In genomic region chrX:15678339-15678738, GRCh38 we compare ENCODE assay signal across 25 cellular contexts. TPM values are rescaled to one million over a fixed set of nuclear protein-coding genes. Genes with fewer than 3 reads are reported as not detected.
A peak's percentile ranks its signal among the peaks of the same experiment; 100 is the strongest.
DNase-seq lines count a peak whose midpoint lies in the region; ATAC-seq and TF ChIP-seq lines count a peak whose summit lies in the region.
"Had no signal": no experiment of that assay in that cellular context is flagged by ENCODE, and none has a peak within 500 bp of the region (broad histone marks: within the 10 kb centered on the region; RNA-seq: fewer than 3 reads in every experiment).

No MANE protein-coding gene starts in this region.

- H3K9me3 ChIP-seq in HEK293 (ENCODE audit: control insufficient read depth, insufficient read depth, low read depth, low read length) (no peaks in the 10 kb centered on the region), endodermal cell (ENCODE audit: control insufficient read depth, low read length) (no peaks in the 10 kb centered on the region)
- H3K9me3 ChIP-seq: SJSA1 had no signal

- H3K27ac ChIP-seq in HEK293 (ENCODE audit: extremely low read depth, low read depth, low read length) (no peak overlapping the region), endodermal cell (ENCODE audit: low read depth, low read length) (no peak overlapping the region)
- H3K27ac ChIP-seq: HL-60, SJSA1 had no signal

- H3K27me3 ChIP-seq in endodermal cell (ENCODE audit: control insufficient read depth, insufficient read depth, low read length, poor library complexity, severe bottlenecking): no peaks in the 10 kb centered on the region
- H3K27me3 ChIP-seq: SJSA1 had no signal

- CTCF ChIA-PET in HEK293 (lab: Yijun Ruan, JAX): no interaction called here

- POLR2A ChIA-PET in HEK293 (lab: Yijun Ruan, JAX): interaction anchor here (1.4 kb wide), 1 partner anchor 60 kb away, joined by 4 read pairs; the partner anchor contains the start of gene CA5B

- no peak overlapping the region for H3K4me3 Mint-ChIP-seq in activated naive CD8-positive, alpha-beta T cell
- H3K4me3 Mint-ChIP-seq in activated naive CD8-positive, alpha-beta T cell treated with anti-CD3 and anti-CD28 coated beads for 36 hours: no peak overlapping the region
- no peak overlapping the region for H3K4me3 Mint-ChIP-seq in endodermal cell
- H3K4me3 Mint-ChIP-seq in neural crest cell: peak overlapping the region; percentile 35

- H3K36me3 Mint-ChIP-seq in activated naive CD8-positive, alpha-beta T cell: no peaks in the 10 kb centered on the region
- peaks cover 7% of the 10 kb centered on the region for H3K36me3 Mint-ChIP-seq in activated naive CD8-positive, alpha-beta T cell treated with anti-CD3 and anti-CD28 coated beads for 36 hours
- H3K36me3 Mint-ChIP-seq in endodermal cell (ENCODE audit: low read depth) (peaks cover 14% of the 10 kb centered on the region), neural crest cell (ENCODE audit: low read depth) (peaks cover 2% of the 10 kb centered on the region)

- TF ChIP-seq CTCF in HEK293 (tag by site-specific recombination; IDR thresholded peaks at IDR 0.05): no peak
- TF ChIP-seq CTCF in endodermal cell (conservative IDR thresholded peaks at IDR 0.05): no peak
- no peak for TF ChIP-seq CTCF in neural crest cell (conservative IDR thresholded peaks at IDR 0.05)

- peaks cover 19% of the 10 kb centered on the region for H3K4me1 Mint-ChIP-seq in activated naive CD8-positive, alpha-beta T cell (ENCODE audit: low read depth)
- peaks cover 17% of the 10 kb centered on the region for H3K4me1 Mint-ChIP-seq in activated naive CD8-positive, alpha-beta T cell treated with anti-CD3 and anti-CD28 coated beads for 36 hours
- H3K4me1 Mint-ChIP-seq in endodermal cell (peaks cover 45% of the 10 kb centered on the region), neural crest cell (peaks cover 10% of the 10 kb centered on the region)

- H3K27me3 Mint-ChIP-seq in activated naive CD8-positive, alpha-beta T cell: no peaks in the 10 kb centered on the region
- H3K27me3 Mint-ChIP-seq in activated naive CD8-positive, alpha-beta T cell treated with anti-CD3 and anti-CD28 coated beads for 36 hours: no peaks in the 10 kb centered on the region
- no peaks in the 10 kb centered on the region for H3K27me3 Mint-ChIP-seq in endodermal cell (ENCODE audit: insufficient read depth)
- no peaks in the 10 kb centered on the region for H3K27me3 Mint-ChIP-seq in neural crest cell (ENCODE audit: low read depth)
- H3K27me3 Mint-ChIP-seq: CD4-positive, CD25-positive, alpha-beta regulatory T cell had no signal

- H3K4me3 ChIP-seq in HEK293 (ENCODE audit: low read depth, low read length) (no peak overlapping the region), endodermal cell (ENCODE audit: low read length) (peak overlapping the region; percentile 93)
- H3K4me3 ChIP-seq: GM12878, SJSA1 had no signal

- no peak for ATAC-seq in GM21576 (IDR thresholded peaks at IDR 0.05; ENCODE audit: unreplicated experiment)
- ATAC-seq in HG03460 (IDR thresholded peaks at IDR 0.05; ENCODE audit: unreplicated experiment): no peak
- ATAC-seq: GM12878, HCT116, PC-3, Right ventricle myocardium inferior had no signal

- 95% methylated on average over 2 of the region's 2 CpGs; no CpG with 5 or more reads in 1 of the 2 experiments for WGBS in endodermal cell (ENCODE audit: insufficient coverage in 1 of 2, insufficient read length in 1 of 2), 2 experiments

- peaks cover 6 to 31% of the 10 kb centered on the region in 2 experiments for H3K36me3 ChIP-seq in HEK293 (ENCODE audit: control insufficient read depth in 2 of 2, insufficient read depth in 1 of 2, low read length in 2 of 2)
- peaks cover 25% of the 10 kb centered on the region for H3K36me3 ChIP-seq in endodermal cell (ENCODE audit: control insufficient read depth, insufficient read depth, low read length)

- H3K9ac ChIP-seq in endodermal cell (ENCODE audit: extremely low read depth, low read length, poor library complexity, severe bottlenecking): no peak overlapping the region

- H3K4me1 ChIP-seq in HEK293 (ENCODE audit: control insufficient read depth, insufficient read depth, low read length): peaks cover 6% of the 10 kb centered on the region
- no peaks in the 10 kb centered on the region for H3K4me1 ChIP-seq in endodermal cell (ENCODE audit: control insufficient read depth, insufficient read depth, low read length)
- H3K4me1 ChIP-seq: SJSA1 had no signal

- no peaks in the 10 kb centered on the region for H3K9me3 Mint-ChIP-seq in activated naive CD8-positive, alpha-beta T cell (ENCODE audit: low read depth)
- no peaks in the 10 kb centered on the region for H3K9me3 Mint-ChIP-seq in activated naive CD8-positive, alpha-beta T cell treated with anti-CD3 and anti-CD28 coated beads for 36 hours
- peaks cover 4% of the 10 kb centered on the region for H3K9me3 Mint-ChIP-seq in endodermal cell
- H3K9me3 Mint-ChIP-seq in neural crest cell: no peaks in the 10 kb centered on the region
- H3K9me3 Mint-ChIP-seq: CD4-positive, CD25-positive, alpha-beta regulatory T cell had no signal

- no peak for DNase-seq in activated naive CD8-positive, alpha-beta T cell treated with anti-CD3 and anti-CD28 coated beads for 36 hours
- DNase-seq in endodermal cell (no peak), neural crest cell (ENCODE audit: low read depth, low spot score) (no peak), NCI-H748 (lab: John Stamatoyannopoulos, UW; ENCODE audit: unreplicated experiment) (no peak)
- DNase-seq: CD4-positive, CD25-positive, alpha-beta regulatory T cell; EL; GDM1; NCI-H1092; NCI-H1417 treated with DMSO at 0.1 percent for 48 hours; NCI-H1694 treated with DMSO at 0.1 percent for 48 hours; NCI-H2081 treated with DMSO at 0.1 percent for 48 hours; NCI-H2171 treated with DMSO at 0.1 percent for 48 hours; NCI-H524; NCI-H774; PC-3 had no signal

- peak overlapping the region; percentile 17 for H3K27ac Mint-ChIP-seq in activated naive CD8-positive, alpha-beta T cell
- no peak overlapping the region for H3K27ac Mint-ChIP-seq in activated naive CD8-positive, alpha-beta T cell treated with anti-CD3 and anti-CD28 coated beads for 36 hours
- H3K27ac Mint-ChIP-seq in endodermal cell: no peak overlapping the region
- H3K27ac Mint-ChIP-seq in neural crest cell (ENCODE audit: unreplicated experiment): no peak overlapping the region
- H3K27ac Mint-ChIP-seq: CD4-positive, CD25-positive, alpha-beta regulatory T cell had no signal

TF ChIP-seq in HEK293, 187 proteins besides CTCF, POLR2A, EP300 and RAD21:
- TF ChIP-seq ZNF48 (tag by site-specific recombination; IDR thresholded peaks at IDR 0.05): no peak
- TF ChIP-seq WT1 (tag by site-specific recombination; IDR thresholded peaks at IDR 0.05): no peak
- no peak for TF ChIP-seq MYNN (tag by site-specific recombination; IDR thresholded peaks at IDR 0.05; ENCODE audit: borderline replicate concordance)
- TF ChIP-seq ZSCAN30 (tag by site-specific recombination; IDR thresholded peaks at IDR 0.05): no peak
- peak; percentile 84 for TF ChIP-seq ZNF510 (tag by site-specific recombination; IDR thresholded peaks at IDR 0.05; ENCODE audit: insufficient replicate concordance)
- TF ChIP-seq ZNF292 (tag by site-specific recombination; IDR thresholded peaks at IDR 0.05; ENCODE audit: borderline replicate concordance, low read depth): no peak

RNA-seq across cellular contexts. Expression of gene CLTRN, which starts 13.7 kb away (rescaled TPM):
- under 1 TPM; 0.52 to 0.80 TPM for total RNA-seq in activated naive CD8-positive, alpha-beta T cell treated with anti-CD3 and anti-CD28 coated beads for 36 hours
- total RNA-seq in endodermal cell (1 to 10 TPM; 1.8 to 8.5 TPM), neural crest cell (0.80 and 1.1 TPM in 2 replicates)
- polyA plus RNA-seq in endodermal cell (2013, experiment 1 of 2): 4.4 TPM
- 5.3 TPM for polyA plus RNA-seq in endodermal cell (2013, experiment 2 of 2)
- total RNA-seq: A172; CD4-positive, CD25-positive, alpha-beta regulatory T cell; SJSA1 had no signal

RNA-seq across cellular contexts. Expression of gene CA5B, which starts 59.7 kb away (rescaled TPM):
- total RNA-seq in activated naive CD8-positive, alpha-beta T cell treated with anti-CD3 and anti-CD28 coated beads for 36 hours: 1 to 10 TPM; 5.4 to 5.9 TPM
- 10 to 100 TPM; 14.0 to 31.7 TPM for total RNA-seq in endodermal cell
- polyA plus RNA-seq in endodermal cell (2013, experiment 1 of 2): 7.6 TPM
- polyA plus RNA-seq in endodermal cell (2013, experiment 2 of 2): 6.4 TPM
- 5.7 and 7.1 TPM in 2 replicates for total RNA-seq in neural crest cell
